ENCODE assay signal across 8 cellular contexts in genomic region chr12:116236148-116236731, GRCh38. TPM values are rescaled to one million over a fixed set of nuclear protein-coding genes. Genes with fewer than 3 reads are reported as not detected.
DNase-seq lines count a peak whose midpoint lies in the region; ATAC-seq and TF ChIP-seq lines count a peak whose summit lies in the region.

No MANE protein-coding gene starts in this region.

- peaks cover 37% of the 10 kb centered on the region for H3K4me1 Mint-ChIP-seq in stimulated activated memory B cell treated with anti-CD40 and anti-IgM and Interleukin-4, amounts not matched to agents 10 μg/mL and 1 μg/mL and 100 μg/mL, for 72 hours

- H3K27ac Mint-ChIP-seq in stimulated activated memory B cell treated with anti-CD40 and anti-IgM and Interleukin-4, amounts not matched to agents 10 μg/mL and 1 μg/mL and 100 μg/mL, for 72 hours, result peak overlapping the region; percentile 36

- no peaks in the 10 kb centered on the region for H3K27me3 ChIP-seq in A673 (replicated peaks; ENCODE audit: insufficient read depth, low read depth, low read length, poor library complexity)

- peaks cover 34% of the 10 kb centered on the region for H3K4me1 ChIP-seq in A673 (ENCODE audit: insufficient read depth, low read length, poor library complexity, severe bottlenecking)

- DNase-seq in A673 (ENCODE audit: low spot score) (peak; percentile 76), NCI-H2081 (lab: John Stamatoyannopoulos, UW) (peak; percentile 44 to 71), dermis blood vessel endothelial cell (peak; percentile 82), medulla oblongata (ENCODE audit: extremely low spot score) (peak; percentile 83)

- no peaks in the 10 kb centered on the region for H3K36me3 ChIP-seq in A673 (ENCODE audit: insufficient read depth, low read length, poor library complexity, severe bottlenecking)

- no peaks in the 10 kb centered on the region for H3K9me3 ChIP-seq in A673 (ENCODE audit: low read depth, low read length, poor library complexity, severe bottlenecking)

- no peak overlapping the region for H3K4me3 Mint-ChIP-seq in stimulated activated memory B cell treated with anti-CD40 and anti-IgM and Interleukin-4, amounts not matched to agents 10 μg/mL and 1 μg/mL and 100 μg/mL, for 72 hours

- no peak overlapping the region for H3K4me3 ChIP-seq in A673 (ENCODE audit: low read depth, low read length, poor library complexity, severe bottlenecking)
- H3K4me3 ChIP-seq in GM12875 (ENCODE audit: low read depth, low read length), result no peak overlapping the region

- H3K27ac ChIP-seq in A673 (ENCODE audit: low read depth, low read length, poor library complexity, severe bottlenecking), result no peak overlapping the region
- no peak overlapping the region for H3K27ac ChIP-seq in VCaP

- POLR2A ChIA-PET in A673 (lab: Charles Lee; ENCODE audit: low non-redundant PET), result interaction anchor here (0.7 kb wide), 1 partner anchor 66 kb away, joined by 5 read pairs; no protein-coding TSS in a partner anchor

- H3K9me3 Mint-ChIP-seq in stimulated activated memory B cell treated with anti-CD40 and anti-IgM and Interleukin-4, amounts not matched to agents 10 μg/mL and 1 μg/mL and 100 μg/mL, for 72 hours, result no peaks in the 10 kb centered on the region

- no TSS peak for BruUV-seq in A673 (replicated peaks; lab: Mats Ljungman, UMichigan)

- intact Hi-C loops in A673 (cut with micrococcal nuclease; ENCODE audit: unreplicated experiment), result loop anchor here (2.0 to 5.0 kb wide), 3 partner anchors 94 to 237 kb away; no protein-coding TSS in a partner anchor

- peaks cover 14% of the 10 kb centered on the region for H3K36me3 Mint-ChIP-seq in stimulated activated memory B cell treated with anti-CD40 and anti-IgM and Interleukin-4, amounts not matched to agents 10 μg/mL and 1 μg/mL and 100 μg/mL, for 72 hours

- TF ChIP-seq CTCF in A673 (conservative IDR thresholded peaks at IDR 0.05; ENCODE audit: low read depth, low read length), result peak; percentile 87
- TF ChIP-seq CTCF in GM12875 (IDR thresholded peaks at IDR 0.05; ENCODE audit: borderline replicate concordance, insufficient read depth, low read depth, low read length), result peak; percentile 46; the same call in 1 of the 2 replicates
- TF ChIP-seq CTCF in VCaP (conservative IDR thresholded peaks at IDR 0.05), result peak; percentile 91

- CTCF ChIA-PET in A673 (lab: Charles Lee), result interaction anchor here (0.9 to 1.0 kb wide), 2 partner anchors 30 to 238 kb away, joined by 3 to 4 read pairs; no protein-coding TSS in a partner anchor

- no peaks in the 10 kb centered on the region for H3K27me3 Mint-ChIP-seq in stimulated activated memory B cell treated with anti-CD40 and anti-IgM and Interleukin-4, amounts not matched to agents 10 μg/mL and 1 μg/mL and 100 μg/mL, for 72 hours

- ATAC-seq in stimulated activated memory B cell treated with anti-CD40 and anti-IgM and Interleukin-4, amounts not matched to agents 10 μg/mL and 1 μg/mL and 100 μg/mL, for 72 hours, result no peak
- ATAC-seq in HG02970 (IDR thresholded peaks at IDR 0.05; ENCODE audit: low FRiP score, unreplicated experiment), result no peak

RNA-seq across cellular contexts. Expression of gene MED13L, which starts 41.3 kb away (rescaled TPM):
- total RNA-seq in A673 (2021) (88.0 and 94.1 TPM in 2 replicates), dermis blood vessel endothelial cell (93.3 and 115 TPM in 2 replicates)
